ENCODE assay signal across 16 cellular contexts in genomic region chr5:166582416-166582815, GRCh38.
DNase-seq lines count a peak whose midpoint lies in the region; ATAC-seq and TF ChIP-seq lines count a peak whose summit lies in the region.
"Had no signal": no experiment of that assay in that cellular context is flagged by ENCODE, and none has a peak within 500 bp of the region (broad histone marks: within the 10 kb centered on the region; RNA-seq: fewer than 3 reads in every experiment).

No MANE protein-coding gene starts in this region.

- no peak overlapping the region for H2AK5ac ChIP-seq in mesenchymal stem cell (ENCODE audit: low read length, severe bottlenecking)

- H2BK12ac ChIP-seq in mesenchymal stem cell (ENCODE audit: low read length in 2 of 2), result no peak overlapping the region

- H3K9me3 Mint-ChIP-seq in MCF 10A (ENCODE audit: unreplicated experiment), result no peaks in the 10 kb centered on the region
- H3K9me3 Mint-ChIP-seq in natural killer cell treated with Interleukin-12 subunit alpha and Interleukin-12 subunit beta and Interleukin-15 and Interleukin-18, amount 100 ng/mL, for 72 hours, result peaks cover 16% of the 10 kb centered on the region
- peaks cover 3 to 18% (median 11%) of the 10 kb centered on the region in 5 donors for H3K9me3 Mint-ChIP-seq in CD8-positive, alpha-beta memory T cell
- peaks cover 16% of the 10 kb centered on the region for H3K9me3 Mint-ChIP-seq in osteocyte (ENCODE audit: unreplicated experiment)

- no peaks in the 10 kb centered on the region for H3K36me3 ChIP-seq in mammary epithelial cell (ENCODE audit: insufficient read depth, low read length)
- no peaks in the 10 kb centered on the region for H3K36me3 ChIP-seq in mesenchymal stem cell (ENCODE audit: control insufficient read depth in 1 of 2, insufficient read depth in 2 of 2, low read depth in 1 of 2, low read length in 2 of 2)
- no peaks in the 10 kb centered on the region for H3K36me3 ChIP-seq in CD8-positive, alpha-beta memory T cell (ENCODE audit: insufficient read depth, low read length)
- H3K36me3 ChIP-seq in GM23248 (ENCODE audit: low read depth), result no peaks in the 10 kb centered on the region
- H3K36me3 ChIP-seq: BLaER1 had no signal

- H2AFZ ChIP-seq in mammary epithelial cell (ENCODE audit: low read depth, low read length) (no peak overlapping the region), mesenchymal stem cell (ENCODE audit: low read depth, low read length) (no peak overlapping the region), GM23248 (no peak overlapping the region)

- no peak overlapping the region for H3K14ac ChIP-seq in mesenchymal stem cell (ENCODE audit: low read length in 2 of 2)

- H3K4ac ChIP-seq in mesenchymal stem cell (ENCODE audit: low read depth in 1 of 2, low read length in 2 of 2), result no peak overlapping the region

- no peak overlapping the region for H3K4me3 Mint-ChIP-seq in MCF 10A (ENCODE audit: unreplicated experiment)
- H3K4me3 Mint-ChIP-seq in natural killer cell treated with Interleukin-12 subunit alpha and Interleukin-12 subunit beta and Interleukin-15 and Interleukin-18, amount 100 ng/mL, for 72 hours, result no peak overlapping the region
- no peak overlapping the region for H3K4me3 Mint-ChIP-seq in CD8-positive, alpha-beta memory T cell
- H3K4me3 Mint-ChIP-seq in osteocyte (ENCODE audit: unreplicated experiment), result no peak overlapping the region
- H3K4me3 Mint-ChIP-seq: CD14-positive monocyte; CD4-positive, alpha-beta memory T cell; H9 had no signal

- TF ChIP-seq CTCF in MCF 10A (IDR thresholded peaks at IDR 0.05; ENCODE audit: unreplicated experiment) (no peak), mammary epithelial cell (conservative IDR thresholded peaks at IDR 0.05 in 1 of 2, IDR thresholded peaks at IDR 0.05 in 1 of 2; ENCODE audit: extremely low read depth in 1 of 2, insufficient read depth in 1 of 2, low read depth in 1 of 2, low read length in 2 of 2) (no peak), fibroblast of mammary gland (conservative IDR thresholded peaks at IDR 0.05; ENCODE audit: control insufficient read depth, insufficient read depth, low read depth, low read length) (no peak), osteocyte (IDR thresholded peaks at IDR 0.05) (no peak)

- H3K79me1 ChIP-seq in mesenchymal stem cell (replicated peaks; ENCODE audit: low read length, poor library complexity, severe bottlenecking), result no peaks in the 10 kb centered on the region

- intact Hi-C loops in MCF 10A (cut with micrococcal nuclease) (no loop called here), mammary epithelial cell (cut with micrococcal nuclease) (no loop called here)

- H4K20me1 ChIP-seq in mammary epithelial cell (ENCODE audit: insufficient read depth, low read length) (no peaks in the 10 kb centered on the region), GM23248 (ENCODE audit: insufficient read depth) (no peaks in the 10 kb centered on the region)
- H4K20me1 ChIP-seq: BLaER1 had no signal

- BruUV-seq in MCF 10A (replicated peaks; lab: Mats Ljungman, UMichigan), result no TSS peak
- no TSS peak for BruUV-seq in mammary epithelial cell (replicated peaks; lab: Mats Ljungman, UMichigan)

- no peaks in the 10 kb centered on the region for H3K27me3 Mint-ChIP-seq in MCF 10A (ENCODE audit: insufficient read depth, unreplicated experiment)
- H3K27me3 Mint-ChIP-seq in natural killer cell treated with Interleukin-12 subunit alpha and Interleukin-12 subunit beta and Interleukin-15 and Interleukin-18, amount 100 ng/mL, for 72 hours, result no peaks in the 10 kb centered on the region
- H3K27me3 Mint-ChIP-seq in CD8-positive, alpha-beta memory T cell, result no peaks in the 10 kb centered on the region
- H3K27me3 Mint-ChIP-seq in osteocyte (ENCODE audit: unreplicated experiment), result no peaks in the 10 kb centered on the region
- H3K27me3 Mint-ChIP-seq: CD4-positive, alpha-beta memory T cell had no signal

- no peak overlapping the region for H3K9ac ChIP-seq in mammary epithelial cell (ENCODE audit: insufficient read depth, low read length)
- H3K9ac ChIP-seq in mesenchymal stem cell (ENCODE audit: low read length), result no peak overlapping the region
- H3K9ac ChIP-seq in GM23248, result no peak overlapping the region
- H3K9ac ChIP-seq: BLaER1 had no signal

- no peak overlapping the region for H2BK5ac ChIP-seq in mesenchymal stem cell (ENCODE audit: low read depth, low read length, poor library complexity, severe bottlenecking)

- H3K4me1 Mint-ChIP-seq in MCF 10A (ENCODE audit: insufficient read depth, unreplicated experiment) (no peaks in the 10 kb centered on the region), osteocyte (ENCODE audit: unreplicated experiment) (no peaks in the 10 kb centered on the region)
- H3K4me1 Mint-ChIP-seq in natural killer cell treated with Interleukin-12 subunit alpha and Interleukin-12 subunit beta and Interleukin-15 and Interleukin-18, amount 100 ng/mL, for 72 hours (ENCODE audit: low read depth in 2 of 2), result no peaks in the 10 kb centered on the region
- no peaks in the 10 kb centered on the region for H3K4me1 Mint-ChIP-seq in CD8-positive, alpha-beta memory T cell
- H3K4me1 Mint-ChIP-seq: CD14-positive monocyte; CD4-positive, alpha-beta memory T cell; H9 had no signal

- dilution Hi-C loops in mammary epithelial cell (cut with HindIII; ENCODE audit: low sequenced_read_pairs), result no loop called here

- H3K9me3 ChIP-seq in mammary epithelial cell (replicated peaks; ENCODE audit: insufficient read depth, low read length) (no peaks in the 10 kb centered on the region), mesenchymal stem cell (ENCODE audit: control insufficient read depth, low read length) (peaks cover 47% of the 10 kb centered on the region), GM23248 (ENCODE audit: low read depth) (no peaks in the 10 kb centered on the region)
- H3K9me3 ChIP-seq in CD8-positive, alpha-beta memory T cell (ENCODE audit: low read length), result no peaks in the 10 kb centered on the region
- H3K9me3 ChIP-seq: BLaER1 had no signal

- CTCF ChIA-PET in MCF 10A (lab: Yijun Ruan, JAX) (interaction anchor here (0.8 kb wide), 1 partner anchor 13 kb away, joined by 3 read pairs; no protein-coding TSS in a partner anchor), mammary epithelial cell (lab: Charles Lee; ENCODE audit: low non-redundant PET) (no interaction called here)
- CTCF ChIA-PET in CD8-positive, alpha-beta memory T cell (lab: Charles Lee), result no interaction called here

- H4K91ac ChIP-seq in mesenchymal stem cell (ENCODE audit: low read length), result no peak overlapping the region

- no peak overlapping the region for H4K8ac ChIP-seq in mesenchymal stem cell (ENCODE audit: low read length)

- H3K36me3 Mint-ChIP-seq in MCF 10A (ENCODE audit: insufficient read depth, unreplicated experiment) (no peaks in the 10 kb centered on the region), osteocyte (ENCODE audit: unreplicated experiment) (no peaks in the 10 kb centered on the region)
- H3K36me3 Mint-ChIP-seq in natural killer cell treated with Interleukin-12 subunit alpha and Interleukin-12 subunit beta and Interleukin-15 and Interleukin-18, amount 100 ng/mL, for 72 hours, result no peaks in the 10 kb centered on the region
- H3K36me3 Mint-ChIP-seq in CD8-positive, alpha-beta memory T cell, result no peaks in the 10 kb centered on the region
- H3K36me3 Mint-ChIP-seq: CD14-positive monocyte; CD4-positive, alpha-beta memory T cell had no signal

- H2BK120ac ChIP-seq in mesenchymal stem cell (ENCODE audit: low read depth, low read length), result no peak overlapping the region

- ATAC-seq in natural killer cell treated with Interleukin-12 subunit alpha and Interleukin-12 subunit beta and Interleukin-15 and Interleukin-18, amount 100 ng/mL, for 72 hours, result no peak

- H3K27ac Mint-ChIP-seq in MCF 10A (ENCODE audit: low read depth, unreplicated experiment), result peak overlapping the region; percentile 6
- H3K27ac Mint-ChIP-seq in natural killer cell treated with Interleukin-12 subunit alpha and Interleukin-12 subunit beta and Interleukin-15 and Interleukin-18, amount 100 ng/mL, for 72 hours, result no peak overlapping the region
- H3K27ac Mint-ChIP-seq in CD8-positive, alpha-beta memory T cell, result no peak overlapping the region
- no peak overlapping the region for H3K27ac Mint-ChIP-seq in osteocyte (ENCODE audit: unreplicated experiment)
- H3K27ac Mint-ChIP-seq: CD14-positive monocyte; CD4-positive, alpha-beta memory T cell; H9 had no signal

- 73% methylated on average over 4 of the region's 4 CpGs for WGBS in mammary epithelial cell (ENCODE audit: low coverage, missing lambda C conversion rate)
- WGBS in mesenchymal stem cell, result 8% methylated on average over 3 of the region's 4 CpGs
- WGBS in GM23248 (ENCODE audit: low coverage in 1 of 2, low lambda C conversion rate in 2 of 2, missing lambda C conversion rate in 2 of 2), 2 experiments, result 37% methylated on average over 4 of the region's 4 CpGs

- no peak overlapping the region for H3K18ac ChIP-seq in mesenchymal stem cell (ENCODE audit: low read depth in 1 of 2, low read length in 2 of 2)

- no peaks in the 10 kb centered on the region for H3K4me1 ChIP-seq in mammary epithelial cell (ENCODE audit: insufficient read depth, low read length)
- H3K4me1 ChIP-seq in mesenchymal stem cell (ENCODE audit: control insufficient read depth, insufficient read depth, low read depth, low read length), result no peaks in the 10 kb centered on the region
- H3K4me1 ChIP-seq in CD8-positive, alpha-beta memory T cell (ENCODE audit: insufficient read depth, low read length), result no peaks in the 10 kb centered on the region
- no peaks in the 10 kb centered on the region for H3K4me1 ChIP-seq in GM23248 (ENCODE audit: insufficient read depth)
- H3K4me1 ChIP-seq: BLaER1 had no signal

- H2BK15ac ChIP-seq in mesenchymal stem cell (ENCODE audit: low read depth, poor library complexity, severe bottlenecking), result no peak overlapping the region

- H3F3A ChIP-seq in GM23248 (ENCODE audit: insufficient read depth), result no peaks in the 10 kb centered on the region

- H3K4me2 ChIP-seq in mammary epithelial cell (ENCODE audit: insufficient read depth, low read depth, low read length) (no peak overlapping the region), mesenchymal stem cell (ENCODE audit: low read length, poor library complexity, severe bottlenecking) (no peak overlapping the region), GM23248 (ENCODE audit: unreplicated experiment) (no peak overlapping the region)
- H3K4me2 ChIP-seq: BLaER1 had no signal

- no peaks in the 10 kb centered on the region for H3K9me2 ChIP-seq in GM23248 (ENCODE audit: insufficient read depth)

- POLR2A ChIA-PET in MCF 10A (lab: Yijun Ruan, JAX), result interaction anchor here (1.5 to 2.0 kb wide), 2 partner anchors 9 to 20 kb away, joined by 4 to 6 read pairs; no protein-coding TSS in a partner anchor
- POLR2A ChIA-PET in CD8-positive, alpha-beta memory T cell (lab: Charles Lee), result no interaction called here

- H3K79me2 ChIP-seq in mammary epithelial cell (ENCODE audit: insufficient read depth, low read length) (no peaks in the 10 kb centered on the region), GM23248 (ENCODE audit: insufficient read depth) (no peaks in the 10 kb centered on the region)

- DNase-seq in MCF 10A (ENCODE audit: unreplicated experiment), result peak; percentile 46
- DNase-seq in mammary epithelial cell, result no peak
- DNase-seq in fibroblast of mammary gland (ENCODE audit: low read depth), result peak; percentile 10
- DNase-seq in mesenchymal stem cell, result peak; percentile 84
- DNase-seq in natural killer cell treated with Interleukin-12 subunit alpha and Interleukin-12 subunit beta and Interleukin-15 and Interleukin-18, amount 100 ng/mL, for 72 hours (ENCODE audit: low spot score), result no peak
- DNase-seq in CD8-positive, alpha-beta memory T cell, result no peak
- DNase-seq in osteocyte (ENCODE audit: extremely low spot score, unreplicated experiment), result no peak
- no peak for DNase-seq in GM23248
- DNase-seq: Calu3; CD4-positive, alpha-beta memory T cell; DMS79 treated with DMSO at 0.1 percent for 48 hours; GF-D8; H9 had no signal

- no peak overlapping the region for H3K4me3 ChIP-seq in mammary epithelial cell (replicated peaks in 1 of 3; ENCODE audit: insufficient read depth in 1 of 3, low read depth in 2 of 3, low read length in 3 of 3)
- H3K4me3 ChIP-seq in fibroblast of mammary gland (ENCODE audit: control insufficient read depth, low read depth, low read length), result no peak overlapping the region
- H3K4me3 ChIP-seq in mesenchymal stem cell (ENCODE audit: insufficient read depth in 1 of 2, low read depth in 1 of 2, low read length in 2 of 2), result no peak overlapping the region
- H3K4me3 ChIP-seq in CD8-positive, alpha-beta memory T cell (ENCODE audit: low read length), result no peak overlapping the region
- H3K4me3 ChIP-seq in GM23248, result no peak overlapping the region
- H3K4me3 ChIP-seq: BLaER1 had no signal

- H3K27ac ChIP-seq in mammary epithelial cell (ENCODE audit: insufficient read depth, low read depth, low read length), result no peak overlapping the region
- no peak overlapping the region for H3K27ac ChIP-seq in mesenchymal stem cell (ENCODE audit: low read length, poor library complexity, severe bottlenecking)
- no peak overlapping the region for H3K27ac ChIP-seq in CD8-positive, alpha-beta memory T cell (ENCODE audit: low read depth, low read length)
- no peak overlapping the region for H3K27ac ChIP-seq in GM23248
- H3K27ac ChIP-seq: 22Rv1, BLaER1 had no signal

- in situ Hi-C loops in mammary epithelial cell (cut with MboI; ENCODE audit: low sequenced_read_pairs in 2 of 2), result no loop called here
- in situ Hi-C loops in GM23248 (cut with MboI), result no loop called here

- no peak overlapping the region for H3K23ac ChIP-seq in mesenchymal stem cell (ENCODE audit: low read length in 2 of 2)

- H3K27me3 ChIP-seq in mammary epithelial cell (ENCODE audit: insufficient read depth, low read length) (no peaks in the 10 kb centered on the region), mesenchymal stem cell (ENCODE audit: control insufficient read depth in 1 of 2, insufficient read depth in 1 of 2, low read length in 2 of 2) (no peaks in the 10 kb centered on the region), GM23248 (replicated peaks; ENCODE audit: insufficient read depth) (no peaks in the 10 kb centered on the region)
- H3K27me3 ChIP-seq in CD8-positive, alpha-beta memory T cell (ENCODE audit: insufficient read depth, low read length, poor library complexity, severe bottlenecking), result no peaks in the 10 kb centered on the region
- H3K27me3 ChIP-seq: BLaER1 had no signal

Comparison
In these comparisons a context has a peak if more than half of its experiments do, and no peak if none do; other contexts are left out.
1. DNase-seq: peak in MCF 10A (single experiment), fibroblast of mammary gland (single experiment) and mesenchymal stem cell (single experiment); none in mammary epithelial cell (single experiment), natural killer cell treated with Interleukin-12 subunit alpha and Interleukin-12 subunit beta and Interleukin-15 and Interleukin-18, amount 100 ng/mL, for 72 hours (single experiment), CD8-positive, alpha-beta memory T cell (0 of 5), osteocyte (single experiment) and GM23248 (single experiment).